ENCODE assay signal across 10 cellular contexts in genomic region chr19:17556995-17557394, GRCh38.
DNase-seq lines count a peak whose midpoint lies in the region; ATAC-seq and TF ChIP-seq lines count a peak whose summit lies in the region.
"Had no signal": no experiment of that assay in that cellular context is flagged by ENCODE, and none has a peak within 500 bp of the region (broad histone marks: within the 10 kb centered on the region; RNA-seq: fewer than 3 reads in every experiment).

No MANE protein-coding gene starts in this region.

- no peak overlapping the region for H2AFZ ChIP-seq in MM.1S (ENCODE audit: low read length)

- no peaks in the 10 kb centered on the region for H3K27me3 Mint-ChIP-seq in T-helper 2 cell treated with Interferon-gamma antibody and Interleukin-4, amounts not matched to agents 5 μg/mL and 100 μg/mL, for 36 hours (ENCODE audit: low read depth)
- no peaks in the 10 kb centered on the region for H3K27me3 Mint-ChIP-seq in stimulated activated memory B cell treated with anti-CD40 and anti-IgM and Interleukin-4, amounts not matched to agents 10 μg/mL and 1 μg/mL and 100 μg/mL, for 72 hours

- peaks cover 12% of the 10 kb centered on the region for H3K4me1 Mint-ChIP-seq in T-helper 2 cell treated with Interferon-gamma antibody and Interleukin-4, amounts not matched to agents 5 μg/mL and 100 μg/mL, for 36 hours (ENCODE audit: low read depth)
- peaks cover 32% of the 10 kb centered on the region for H3K4me1 Mint-ChIP-seq in stimulated activated memory B cell treated with anti-CD40 and anti-IgM and Interleukin-4, amounts not matched to agents 10 μg/mL and 1 μg/mL and 100 μg/mL, for 72 hours

- peaks cover 9% of the 10 kb centered on the region for H3K79me2 ChIP-seq in MM.1S (ENCODE audit: low read length)

- H3K4me3 Mint-ChIP-seq in T-helper 2 cell treated with Interferon-gamma antibody and Interleukin-4, amounts not matched to agents 5 μg/mL and 100 μg/mL, for 36 hours = peak overlapping the region; percentile 90
- peak overlapping the region; percentile 91 for H3K4me3 Mint-ChIP-seq in stimulated activated memory B cell treated with anti-CD40 and anti-IgM and Interleukin-4, amounts not matched to agents 10 μg/mL and 1 μg/mL and 100 μg/mL, for 72 hours

- H3K9me2 ChIP-seq in MM.1S (replicated peaks; ENCODE audit: insufficient read depth, low read length) = no peaks in the 10 kb centered on the region

- H4K20me1 ChIP-seq in MM.1S (ENCODE audit: insufficient read depth, low read length) = no peaks in the 10 kb centered on the region

- H3K36me3 ChIP-seq in MM.1S (replicated peaks; ENCODE audit: insufficient read depth, low read length) = no peaks in the 10 kb centered on the region

- H3K27ac Mint-ChIP-seq in T-helper 2 cell treated with Interferon-gamma antibody and Interleukin-4, amounts not matched to agents 5 μg/mL and 100 μg/mL, for 36 hours = peak overlapping the region; percentile 31
- H3K27ac Mint-ChIP-seq in stimulated activated memory B cell treated with anti-CD40 and anti-IgM and Interleukin-4, amounts not matched to agents 10 μg/mL and 1 μg/mL and 100 μg/mL, for 72 hours = peak overlapping the region; percentile 90

- H3F3A ChIP-seq in MM.1S (ENCODE audit: insufficient read depth, low read length) = no peaks in the 10 kb centered on the region

- peaks cover 4% of the 10 kb centered on the region; the same call in 1 of the 2 replicates for H3K4me1 ChIP-seq in MM.1S (ENCODE audit: low read length)

- DNase-seq in T-helper 2 cell treated with Interferon-gamma antibody and Interleukin-4, amounts not matched to agents 5 μg/mL and 100 μg/mL, for 36 hours (ENCODE audit: low spot score) = no peak
- DNase-seq in T-helper 2 cell (no peak), fibroblast of mammary gland (ENCODE audit: low read depth) (no peak), MM.1S (no peak), substantia nigra (lab: John Stamatoyannopoulos, UW) (no peak), hepatic stellate cell (ENCODE audit: low spot score) (no peak)
- DNase-seq: mesendoderm, NCI-H2227 treated with DMSO at 0.1 percent for 48 hours had no signal

- ATAC-seq in stimulated activated memory B cell treated with anti-CD40 and anti-IgM and Interleukin-4, amounts not matched to agents 10 μg/mL and 1 μg/mL and 100 μg/mL, for 72 hours = no peak

- H3K27me3 ChIP-seq in MM.1S (replicated peaks; ENCODE audit: insufficient read depth, low read length) = peaks cover 18% of the 10 kb centered on the region

- no peak overlapping the region for H3K9ac ChIP-seq in MM.1S (ENCODE audit: low read length)

- no peaks in the 10 kb centered on the region for H3K9me3 ChIP-seq in MM.1S (replicated peaks; ENCODE audit: insufficient read depth, low read length)

- H3K36me3 Mint-ChIP-seq in T-helper 2 cell treated with Interferon-gamma antibody and Interleukin-4, amounts not matched to agents 5 μg/mL and 100 μg/mL, for 36 hours (ENCODE audit: low read depth) = peaks cover 22% of the 10 kb centered on the region
- H3K36me3 Mint-ChIP-seq in stimulated activated memory B cell treated with anti-CD40 and anti-IgM and Interleukin-4, amounts not matched to agents 10 μg/mL and 1 μg/mL and 100 μg/mL, for 72 hours = peaks cover 28% of the 10 kb centered on the region

- H3K27ac ChIP-seq in MM.1S (ENCODE audit: low read length) = no peak overlapping the region
- H3K27ac ChIP-seq in substantia nigra (ENCODE audit: low read depth, low read length, poor library complexity, severe bottlenecking) = no peak overlapping the region

- H3K4me2 ChIP-seq in MM.1S (ENCODE audit: low read depth, low read length) = no peak overlapping the region; the same call in 1 of the 2 replicates

- no peaks in the 10 kb centered on the region for H3K9me3 Mint-ChIP-seq in T-helper 2 cell treated with Interferon-gamma antibody and Interleukin-4, amounts not matched to agents 5 μg/mL and 100 μg/mL, for 36 hours
- no peaks in the 10 kb centered on the region for H3K9me3 Mint-ChIP-seq in stimulated activated memory B cell treated with anti-CD40 and anti-IgM and Interleukin-4, amounts not matched to agents 10 μg/mL and 1 μg/mL and 100 μg/mL, for 72 hours

- TF ChIP-seq CTCF in WI38 (IDR thresholded peaks at IDR 0.05; ENCODE audit: low read depth, low read length) (no peak), fibroblast of mammary gland (conservative IDR thresholded peaks at IDR 0.05; ENCODE audit: control insufficient read depth, insufficient read depth, low read depth, low read length) (no peak), MM.1S (IDR thresholded peaks at IDR 0.05; ENCODE audit: low read length) (no peak)

- H3K4me3 ChIP-seq in WI38 (ENCODE audit: low read depth, low read length) = peak overlapping the region; percentile 85
- H3K4me3 ChIP-seq in fibroblast of mammary gland (ENCODE audit: control insufficient read depth, low read depth, low read length) = peak overlapping the region; percentile 90
- no peak overlapping the region for H3K4me3 ChIP-seq in MM.1S (ENCODE audit: low read length)
